29 cellular contexts compared by ENCODE assay signal in the genomic region with DNA sequence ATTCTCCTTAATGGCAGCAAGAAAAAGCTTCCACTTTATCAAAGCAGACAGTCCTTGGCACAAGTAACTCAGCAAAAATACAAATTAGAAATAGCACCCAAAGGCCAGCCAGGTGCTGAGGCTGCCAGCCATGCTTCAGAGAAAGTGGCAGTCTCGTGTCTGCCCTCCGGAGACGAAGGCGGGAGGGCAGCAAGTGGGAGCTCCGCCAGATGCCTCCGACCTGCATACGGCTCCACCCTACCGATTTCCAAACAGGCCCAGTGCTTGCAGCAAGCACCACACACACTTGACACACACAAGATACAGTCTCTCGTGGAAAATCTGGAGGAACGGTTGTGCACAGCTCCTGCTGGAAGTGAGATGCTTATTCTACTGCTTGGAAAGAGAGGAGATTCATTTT.
DNase-seq lines count a peak whose midpoint lies in the region; ATAC-seq and TF ChIP-seq lines count a peak whose summit lies in the region.
"Had no signal": no experiment of that assay in that cellular context is flagged by ENCODE, and none has a peak within 500 bp of the region (broad histone marks: within the 10 kb centered on the region; RNA-seq: fewer than 3 reads in every experiment).

No MANE protein-coding gene starts in this region.

- H3K27me3 ChIP-seq in left lung (no peaks in the 10 kb centered on the region), upper lobe of right lung (no peaks in the 10 kb centered on the region)
- H3K27me3 ChIP-seq: MG63, SJCRH30, uterus had no signal

- ATAC-seq in Right ventricle myocardium inferior, result peak; percentile 67
- peak; percentile 76 for ATAC-seq in left lung
- ATAC-seq in upper lobe of right lung, result peak; percentile 58
- ATAC-seq in HG03565 (IDR thresholded peaks at IDR 0.05; ENCODE audit: unreplicated experiment), result no peak
- ATAC-seq: activated CD8-positive, alpha-beta T cell treated with anti-CD3 and anti-CD28 coated beads for 36 hours; CD8-positive, alpha-beta T cell; left lobe of liver; natural killer cell treated with Interleukin-12 subunit alpha and Interleukin-12 subunit beta and Interleukin-15 and Interleukin-18, amount 100 ng/mL, for 72 hours; Panc1; T-cell had no signal

- H3K9me3 ChIP-seq in left lung, result no peaks in the 10 kb centered on the region
- H3K9me3 ChIP-seq in upper lobe of right lung, result no peaks in the 10 kb centered on the region
- H3K9me3 ChIP-seq: MG63, SJCRH30, uterus had no signal

- intact Hi-C loops in Right ventricle myocardium inferior (cut with DNase I), result no loop called here
- intact Hi-C loops in cardiac septum (cut with DNase I), result no loop called here
- intact Hi-C loops in left lung (cut with DNase I), result no loop called here
- intact Hi-C loops in upper lobe of right lung (cut with DNase I), result no loop called here

- H3K27ac ChIP-seq in left lung (no peak overlapping the region), upper lobe of right lung (no peak overlapping the region)
- H3K27ac ChIP-seq: SJCRH30, uterus had no signal

- DNase-seq in Right ventricle myocardium inferior (ENCODE audit: missing footprints) (no peak), cardiac septum (ENCODE audit: low spot score) (no peak), cerebellar cortex (ENCODE audit: low spot score) (peak; percentile 31), left lung (no peak), upper lobe of right lung (no peak), NCI-H146 (lab: John Stamatoyannopoulos, UW) (no peak), NCI-H2107 (lab: John Stamatoyannopoulos, UW) (no peak)
- DNase-seq: activated CD4-positive, CD25-positive, alpha-beta regulatory T cell treated with anti-CD3 and anti-CD28 coated beads, Interleukin-2, amount 50 U/mL, for 72 hours; activated CD8-positive, alpha-beta T cell treated with anti-CD3 and anti-CD28 coated beads for 36 hours; activated gamma-delta T cell; activated T-cell treated with anti-CD3 and anti-CD28 coated beads for 4 hours; AML-193; CD8-positive, alpha-beta T cell; cerebellar nuclear complex; DMS153; GDM1; HFFc6; immature natural killer cell; MG63; NCI-H1694; NCI-H446; SJCRH30; stimulated activated CD8-positive, alpha-beta memory T cell treated with anti-CD3 and anti-CD28 coated beads, Interleukin-4, amount 100 ng/mL, for 48 hours; T-cell; uterus had no signal

- H3K4me1 ChIP-seq in left lung (no peaks in the 10 kb centered on the region), upper lobe of right lung (no peaks in the 10 kb centered on the region)
- H3K4me1 ChIP-seq: SJCRH30 had no signal

- H3K36me3 ChIP-seq in left lung (no peaks in the 10 kb centered on the region), upper lobe of right lung (no peaks in the 10 kb centered on the region)
- H3K36me3 ChIP-seq: MG63, SJCRH30, uterus had no signal

- TF ChIP-seq CTCF in left lung (IDR thresholded peaks at IDR 0.05) (no peak), upper lobe of right lung (IDR thresholded peaks at IDR 0.05) (no peak)

- no peak overlapping the region for H3K4me3 ChIP-seq in left lung
- H3K4me3 ChIP-seq in upper lobe of right lung, result no peak overlapping the region
- H3K4me3 ChIP-seq: MG63, SJCRH30, uterus had no signal
